In the genomic region with DNA sequence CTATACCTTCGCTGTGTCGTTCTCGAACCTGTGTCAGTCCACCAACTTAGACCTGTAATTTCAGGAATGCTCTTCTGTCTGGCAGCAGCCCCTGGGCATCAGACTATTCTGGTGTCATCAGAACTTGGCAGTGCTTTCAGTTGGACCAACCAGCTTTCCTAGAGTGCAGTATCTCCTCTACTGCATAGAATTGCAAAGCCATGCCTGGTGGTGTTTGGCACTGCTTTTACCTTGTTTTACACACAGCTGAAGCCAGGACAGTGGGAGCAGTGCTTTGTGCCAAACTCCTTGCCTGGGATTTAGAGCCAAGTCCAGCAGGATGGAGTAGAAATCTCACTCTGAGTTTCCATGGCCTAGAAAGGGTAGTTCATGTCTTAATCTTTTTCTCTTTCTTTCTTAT, we compare ENCODE assay signal across 8 cellular contexts. TPM values are rescaled to one million over a fixed set of nuclear protein-coding genes. Genes with fewer than 3 reads are reported as not detected.
DNase-seq lines count a peak whose midpoint lies in the region; ATAC-seq and TF ChIP-seq lines count a peak whose summit lies in the region.

No MANE protein-coding gene starts in this region.

- H3K4me1 ChIP-seq in BLaER1 treated with 17β-estradiol and CSF1 and Interleukin-3, amounts not matched to agents 10 nM and 100 nM: peaks cover 24 to 49% (median 32%) of the 10 kb centered on the region in 10 experiments

- no peaks in the 10 kb centered on the region for H3K36me3 ChIP-seq in BLaER1 treated with 17β-estradiol and CSF1 and Interleukin-3, amounts not matched to agents 10 nM and 100 nM

- H3K9me3 Mint-ChIP-seq in activated CD4-positive, alpha-beta memory T cell treated with anti-CD3 and anti-CD28 coated beads for 36 hours: no peaks in the 10 kb centered on the region
- no peaks in the 10 kb centered on the region for H3K9me3 Mint-ChIP-seq in neural crest cell

- no peaks in the 10 kb centered on the region for H3K27me3 ChIP-seq in BLaER1 treated with 17β-estradiol and CSF1 and Interleukin-3, amounts not matched to agents 10 nM and 100 nM

- H3K27ac Mint-ChIP-seq in activated CD4-positive, alpha-beta memory T cell treated with anti-CD3 and anti-CD28 coated beads for 36 hours: no peak overlapping the region
- H3K27ac Mint-ChIP-seq in neural crest cell (ENCODE audit: unreplicated experiment): no peak overlapping the region

- H3K9me3 ChIP-seq in BLaER1 treated with 17β-estradiol and CSF1 and Interleukin-3, amounts not matched to agents 10 nM and 100 nM (replicated peaks in 1 of 11): no peaks in the 10 kb centered on the region; a peak in 1 of 22 replicates

- DNase-seq in activated CD4-positive, alpha-beta memory T cell treated with anti-CD3 and anti-CD28 coated beads for 36 hours: no peak
- DNase-seq in fibroblast of the aortic adventitia (ENCODE audit: low read depth): peak; percentile 20
- DNase-seq in neural crest cell (ENCODE audit: low read depth, low spot score): no peak
- DNase-seq in HuH-7.5 (ENCODE audit: low spot score): no peak
- DNase-seq in retina: no peak
- no peak for DNase-seq in NOMO-1 treated with dmso at 0.1 percent for 144 hours (lab: John Stamatoyannopoulos, UW; ENCODE audit: unreplicated experiment)

- H3K4me3 ChIP-seq in BLaER1 treated with 17β-estradiol and CSF1 and Interleukin-3, amounts not matched to agents 10 nM and 100 nM: peak overlapping the region in 3 of 10 experiments; percentile 52 to 69 (median 64); a peak in 6 of 20 replicates
- no peak overlapping the region for H3K4me3 ChIP-seq in fibroblast of the aortic adventitia (ENCODE audit: low read depth, low read length)

- peak overlapping the region in 1 of 11 experiments; percentile 9; a peak in 1 of 22 replicates for H3K27ac ChIP-seq in BLaER1 treated with 17β-estradiol and CSF1 and Interleukin-3, amounts not matched to agents 10 nM and 100 nM

- CTCF ChIA-PET in activated CD4-positive, alpha-beta memory T cell treated with anti-CD3 and anti-CD28 coated beads for 36 hours (lab: Charles Lee): interaction anchor here (1.4 to 12.5 kb wide), 4 partner anchors 12 to 93 kb away, joined by 4 to 336 read pairs (median 66); partner anchors contain the start of genes ERG28 and TTLL5

- H3K4me1 Mint-ChIP-seq in activated CD4-positive, alpha-beta memory T cell treated with anti-CD3 and anti-CD28 coated beads for 36 hours (ENCODE audit: low read depth): peaks cover 11% of the 10 kb centered on the region
- peaks cover 7% of the 10 kb centered on the region for H3K4me1 Mint-ChIP-seq in neural crest cell

- H3K9ac ChIP-seq in BLaER1 treated with 17β-estradiol and CSF1 and Interleukin-3, amounts not matched to agents 10 nM and 100 nM: peak overlapping the region in 2 of 11 experiments; percentile 71 to 75; a peak in 4 of 22 replicates

- TF ChIP-seq CTCF in fibroblast of the aortic adventitia (IDR thresholded peaks at IDR 0.05; ENCODE audit: insufficient read depth, low read length): no peak
- TF ChIP-seq CTCF in neural crest cell (conservative IDR thresholded peaks at IDR 0.05): no peak

- POLR2A ChIA-PET in activated CD4-positive, alpha-beta memory T cell treated with anti-CD3 and anti-CD28 coated beads for 36 hours (lab: Charles Lee): no interaction called here

- peaks cover 7% of the 10 kb centered on the region for H3K36me3 Mint-ChIP-seq in activated CD4-positive, alpha-beta memory T cell treated with anti-CD3 and anti-CD28 coated beads for 36 hours
- H3K36me3 Mint-ChIP-seq in neural crest cell (ENCODE audit: low read depth): no peaks in the 10 kb centered on the region

- H3K4me3 Mint-ChIP-seq in activated CD4-positive, alpha-beta memory T cell treated with anti-CD3 and anti-CD28 coated beads for 36 hours: peak overlapping the region; percentile 86
- H3K4me3 Mint-ChIP-seq in neural crest cell: peak overlapping the region; percentile 96

- H3K27me3 Mint-ChIP-seq in activated CD4-positive, alpha-beta memory T cell treated with anti-CD3 and anti-CD28 coated beads for 36 hours: no peaks in the 10 kb centered on the region
- H3K27me3 Mint-ChIP-seq in neural crest cell (ENCODE audit: low read depth): peaks cover 5% of the 10 kb centered on the region

- no peak for ATAC-seq in HG03097 (IDR thresholded peaks at IDR 0.05; ENCODE audit: low FRiP score, unreplicated experiment)

- peaks cover 0 to 26% (median 0%) of the 10 kb centered on the region in 11 experiments; a peak in 3 of 22 replicates for H4K20me1 ChIP-seq in BLaER1 treated with 17β-estradiol and CSF1 and Interleukin-3, amounts not matched to agents 10 nM and 100 nM

- intact Hi-C loops in activated CD4-positive, alpha-beta memory T cell treated with anti-CD3 and anti-CD28 coated beads for 36 hours (cut with micrococcal nuclease): no loop called here

- peak overlapping the region; percentile 97 to 100 (median 99); a peak in 18 of 22 replicates for H3K4me2 ChIP-seq in BLaER1 treated with 17β-estradiol and CSF1 and Interleukin-3, amounts not matched to agents 10 nM and 100 nM

RNA-seq across cellular contexts. Expression of gene FLVCR2, which starts 1.5 kb away (rescaled TPM):
- total RNA-seq in activated CD4-positive, alpha-beta memory T cell treated with anti-CD3 and anti-CD28 coated beads for 36 hours: 1 to 10 TPM; 2.8 to 7.6 TPM
- 0.90 and 1.1 TPM in 2 replicates for total RNA-seq in fibroblast of the aortic adventitia (ENCODE audit: low replicate concordance)
- total RNA-seq in neural crest cell: 3.0 and 8.7 TPM in 2 replicates

RNA-seq across cellular contexts. Expression of gene BATF, which starts 57.6 kb away (rescaled TPM):
- 100 to 1,000 TPM; 171 to 182 TPM for total RNA-seq in activated CD4-positive, alpha-beta memory T cell treated with anti-CD3 and anti-CD28 coated beads for 36 hours
- total RNA-seq in fibroblast of the aortic adventitia (ENCODE audit: low replicate concordance) (not detected in 2 replicates), neural crest cell (not detected in 2 replicates)

Comparison
In these comparisons a context has a peak if more than half of its experiments do, and no peak if none do; other contexts are left out.
1. RNA of gene BATF, which starts 57.6 kb away (total RNA-seq): 171 to 182 TPM in activated CD4-positive, alpha-beta memory T cell treated with anti-CD3 and anti-CD28 coated beads for 36 hours; not detected in fibroblast of the aortic adventitia and not detected in neural crest cell; every median in the first group is over 100 times any median in the second.